1 cellular context compared by ENCODE assay signal in the genomic region with DNA sequence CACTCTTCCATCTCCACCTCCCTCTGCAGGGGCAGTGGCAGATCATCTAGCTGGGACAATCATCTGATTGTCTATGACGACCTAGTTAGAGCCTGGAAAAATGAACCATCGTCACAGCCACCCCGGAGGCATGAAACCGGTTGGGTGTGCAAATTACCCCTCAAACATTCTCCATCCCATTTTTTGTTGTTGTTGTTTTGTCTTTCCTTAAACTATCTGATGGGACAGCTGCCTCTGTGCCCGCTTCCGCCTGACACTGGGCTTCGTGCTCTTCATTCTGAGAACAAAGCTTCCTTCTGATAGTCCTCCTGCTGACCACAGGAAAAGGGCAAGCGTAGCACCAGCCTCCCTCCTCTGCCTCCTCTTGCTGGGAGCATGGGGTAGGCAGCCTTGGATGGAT.
TF ChIP-seq lines count a peak whose summit lies in the region.

No MANE protein-coding gene starts in this region.

TF ChIP-seq in WTC11, 78 proteins besides CTCF, POLR2A, EP300 and RAD21 (continued from another document):
- TF ChIP-seq, protein P1, sequence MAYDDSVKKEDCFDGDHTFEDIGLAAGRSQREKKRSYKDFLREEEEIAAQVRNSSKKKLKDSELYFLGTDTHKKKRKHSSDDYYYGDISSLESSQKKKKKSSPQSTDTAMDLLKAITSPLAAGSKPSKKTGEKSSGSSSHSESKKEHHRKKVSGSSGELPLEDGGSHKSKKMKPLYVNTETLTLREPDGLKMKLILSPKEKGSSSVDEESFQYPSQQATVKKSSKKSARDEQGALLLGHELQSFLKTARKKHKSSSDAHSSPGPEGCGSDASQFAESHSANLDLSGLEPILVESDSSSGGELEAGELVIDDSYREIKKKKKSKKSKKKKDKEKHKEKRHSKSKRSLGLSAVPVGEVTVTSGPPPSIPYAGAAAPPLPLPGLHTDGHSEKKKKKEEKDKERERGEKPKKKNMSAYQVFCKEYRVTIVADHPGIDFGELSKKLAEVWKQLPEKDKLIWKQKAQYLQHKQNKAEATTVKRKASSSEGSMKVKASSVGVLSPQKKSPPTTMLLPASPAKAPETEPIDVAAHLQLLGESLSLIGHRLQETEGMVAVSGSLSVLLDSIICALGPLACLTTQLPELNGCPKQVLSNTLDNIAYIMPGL (CRISPR knock-in tag; IDR thresholded peaks at IDR 0.05) = no peak
- TF ChIP-seq, protein P2, sequence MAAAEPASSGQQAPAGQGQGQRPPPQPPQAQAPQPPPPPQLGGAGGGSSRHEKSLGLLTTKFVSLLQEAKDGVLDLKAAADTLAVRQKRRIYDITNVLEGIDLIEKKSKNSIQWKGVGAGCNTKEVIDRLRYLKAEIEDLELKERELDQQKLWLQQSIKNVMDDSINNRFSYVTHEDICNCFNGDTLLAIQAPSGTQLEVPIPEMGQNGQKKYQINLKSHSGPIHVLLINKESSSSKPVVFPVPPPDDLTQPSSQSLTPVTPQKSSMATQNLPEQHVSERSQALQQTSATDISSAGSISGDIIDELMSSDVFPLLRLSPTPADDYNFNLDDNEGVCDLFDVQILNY (CRISPR knock-in tag; IDR thresholded peaks at IDR 0.05) = no peak
- TF ChIP-seq, protein P3, sequence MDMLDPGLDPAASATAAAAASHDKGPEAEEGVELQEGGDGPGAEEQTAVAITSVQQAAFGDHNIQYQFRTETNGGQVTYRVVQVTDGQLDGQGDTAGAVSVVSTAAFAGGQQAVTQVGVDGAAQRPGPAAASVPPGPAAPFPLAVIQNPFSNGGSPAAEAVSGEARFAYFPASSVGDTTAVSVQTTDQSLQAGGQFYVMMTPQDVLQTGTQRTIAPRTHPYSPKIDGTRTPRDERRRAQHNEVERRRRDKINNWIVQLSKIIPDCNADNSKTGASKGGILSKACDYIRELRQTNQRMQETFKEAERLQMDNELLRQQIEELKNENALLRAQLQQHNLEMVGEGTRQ (CRISPR knock-in tag; IDR thresholded peaks at IDR 0.05) = no peak
- no peak for TF ChIP-seq TEAD4 (CRISPR knock-in tag; IDR thresholded peaks at IDR 0.05)
- TF ChIP-seq, protein P4, sequence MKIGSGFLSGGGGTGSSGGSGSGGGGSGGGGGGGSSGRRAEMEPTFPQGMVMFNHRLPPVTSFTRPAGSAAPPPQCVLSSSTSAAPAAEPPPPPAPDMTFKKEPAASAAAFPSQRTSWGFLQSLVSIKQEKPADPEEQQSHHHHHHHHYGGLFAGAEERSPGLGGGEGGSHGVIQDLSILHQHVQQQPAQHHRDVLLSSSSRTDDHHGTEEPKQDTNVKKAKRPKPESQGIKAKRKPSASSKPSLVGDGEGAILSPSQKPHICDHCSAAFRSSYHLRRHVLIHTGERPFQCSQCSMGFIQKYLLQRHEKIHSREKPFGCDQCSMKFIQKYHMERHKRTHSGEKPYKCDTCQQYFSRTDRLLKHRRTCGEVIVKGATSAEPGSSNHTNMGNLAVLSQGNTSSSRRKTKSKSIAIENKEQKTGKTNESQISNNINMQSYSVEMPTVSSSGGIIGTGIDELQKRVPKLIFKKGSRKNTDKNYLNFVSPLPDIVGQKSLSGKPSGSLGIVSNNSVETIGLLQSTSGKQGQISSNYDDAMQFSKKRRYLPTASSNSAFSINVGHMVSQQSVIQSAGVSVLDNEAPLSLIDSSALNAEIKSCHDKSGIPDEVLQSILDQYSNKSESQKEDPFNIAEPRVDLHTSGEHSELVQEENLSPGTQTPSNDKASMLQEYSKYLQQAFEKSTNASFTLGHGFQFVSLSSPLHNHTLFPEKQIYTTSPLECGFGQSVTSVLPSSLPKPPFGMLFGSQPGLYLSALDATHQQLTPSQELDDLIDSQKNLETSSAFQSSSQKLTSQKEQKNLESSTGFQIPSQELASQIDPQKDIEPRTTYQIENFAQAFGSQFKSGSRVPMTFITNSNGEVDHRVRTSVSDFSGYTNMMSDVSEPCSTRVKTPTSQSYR (CRISPR knock-in tag; IDR thresholded peaks at IDR 0.05) = no peak
